In the genomic region with DNA sequence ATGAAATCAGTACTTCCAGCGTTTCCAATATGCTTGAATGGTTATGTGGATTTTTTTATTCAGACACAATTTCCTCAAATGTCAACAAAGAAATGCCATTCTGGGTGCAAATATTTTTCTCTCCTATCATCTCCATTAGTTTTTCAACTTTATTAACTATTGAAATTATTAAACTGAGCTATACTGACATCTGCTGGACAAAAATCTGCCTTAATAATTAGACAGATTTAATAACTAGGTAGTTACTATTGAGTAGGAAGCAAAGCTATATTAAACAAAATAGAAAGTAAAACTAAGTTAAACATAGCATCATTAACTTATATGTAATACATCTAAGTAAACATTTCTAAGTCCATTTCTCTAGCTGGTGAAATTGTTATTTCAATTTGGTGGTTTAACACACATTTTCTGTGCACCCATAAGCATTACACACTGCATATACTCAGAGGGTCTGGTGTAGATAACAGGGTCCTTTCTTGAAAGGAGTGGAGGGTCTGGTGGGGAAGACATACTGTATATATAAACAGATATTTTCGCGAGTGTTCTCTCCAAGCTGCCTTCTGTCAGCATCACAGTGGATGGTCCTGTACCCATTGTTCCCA, we compare ENCODE assay signal across 9 cellular contexts.
DNase-seq lines count a peak whose midpoint lies in the region; ATAC-seq, FAIRE-seq and TF ChIP-seq lines count a peak whose summit lies in the region.
"Had no signal": no experiment of that assay in that cellular context is flagged by ENCODE, and none has a peak within 500 bp of the region (broad histone marks: within the 10 kb centered on the region; RNA-seq: fewer than 3 reads in every experiment).

No MANE protein-coding gene starts in this region.

- H3K9ac ChIP-seq in adipocyte (ENCODE audit: low read length) (no peak overlapping the region), HepG2 (ENCODE audit: insufficient read depth, low read depth, low read length) (no peak overlapping the region)

- POLR2A ChIA-PET in Caco-2 (lab: Charles Lee): no interaction called here
- POLR2A ChIA-PET in HepG2 (lab: Yijun Ruan, JAX): no interaction called here

- no peaks in the 10 kb centered on the region for H3K4me1 Mint-ChIP-seq in Caco-2 (ENCODE audit: low read depth, unreplicated experiment)

- H3K9me3 ChIP-seq in Caco-2: no peaks in the 10 kb centered on the region
- no peaks in the 10 kb centered on the region for H3K9me3 ChIP-seq in adipocyte (ENCODE audit: control insufficient read depth, low read length)
- no peaks in the 10 kb centered on the region for H3K9me3 ChIP-seq in HepG2 (ENCODE audit: low read length)

- CTCF ChIA-PET in Caco-2 (lab: Charles Lee) (no interaction called here), HepG2 (lab: Yijun Ruan, JAX; ENCODE audit: low intra/inter-chr PET ratio, low total read pairs) (interaction anchor here (0.9 to 1.6 kb wide), 4 partner anchors 151 to 422 kb away, joined by 3 to 9 read pairs (median 4); no protein-coding TSS in a partner anchor)

- no peak overlapping the region for H3K4me3 Mint-ChIP-seq in Caco-2 (ENCODE audit: unreplicated experiment)

- peaks cover 6% of the 10 kb centered on the region for H3K27me3 Mint-ChIP-seq in Caco-2 (ENCODE audit: insufficient read depth, unreplicated experiment)

- in situ Hi-C loops in HepG2 (cut with HindIII; ENCODE audit: extremely low pct_ligation_motif_present, low pct_unique_long_range_greater_than_20kb): loop anchor here (10.0 kb wide), 2 partner anchors 155 to 425 kb away; no protein-coding TSS in a partner anchor

- ATAC-seq in HG02981 (IDR thresholded peaks at IDR 0.05; ENCODE audit: unreplicated experiment) (peak; percentile 57), HepG2 (no peak), HG03139 (IDR thresholded peaks at IDR 0.05; ENCODE audit: unreplicated experiment) (no peak), HG02571 (IDR thresholded peaks at IDR 0.05; ENCODE audit: unreplicated experiment) (no peak)

- intact Hi-C loops in Caco-2 (cut with micrococcal nuclease; ENCODE audit: unreplicated experiment): loop anchor here (1.0 to 2.0 kb wide), 3 partner anchors 36 to 423 kb away; no protein-coding TSS in a partner anchor
- intact Hi-C loops in HepG2 (cut with micrococcal nuclease; ENCODE audit: unreplicated experiment): loop anchor here (1.0 to 5.0 kb wide), 4 partner anchors 62 to 422 kb away; no protein-coding TSS in a partner anchor

- no peaks in the 10 kb centered on the region for H4K20me1 ChIP-seq in HepG2 (ENCODE audit: insufficient read depth, low read length)

- H3K27me3 ChIP-seq in Caco-2 (replicated peaks; ENCODE audit: control insufficient read depth, insufficient read depth, low read length) (no peaks in the 10 kb centered on the region), adipocyte (replicated peaks; ENCODE audit: control insufficient read depth, insufficient read depth, low read length) (no peaks in the 10 kb centered on the region), HepG2 (ENCODE audit: control insufficient read depth in 1 of 2, insufficient read depth in 2 of 2, low read length in 2 of 2) (no peaks in the 10 kb centered on the region)

- H3K27ac ChIP-seq in HepG2 (ENCODE audit: extremely low read length, insufficient read depth, low read length): no peak overlapping the region

- no peak overlapping the region for H3K4me3 ChIP-seq in Caco-2 (ENCODE audit: low read depth, low read length)
- H3K4me3 ChIP-seq in adipocyte (ENCODE audit: low read length): no peak overlapping the region
- H3K4me3 ChIP-seq in HepG2 (replicated peaks in 1 of 3; ENCODE audit: insufficient read depth in 1 of 3, low read depth in 2 of 3, low read length in 3 of 3): no peak overlapping the region

- WGBS in HepG2 (ENCODE audit: low lambda C conversion rate): 0% methylated on average over 3 of the region's 3 CpGs

- no peaks in the 10 kb centered on the region for H3K9me3 Mint-ChIP-seq in Caco-2 (ENCODE audit: unreplicated experiment)

- DNase-seq in Caco-2: peak in 1 of 2 experiments; percentile 11
- DNase-seq in adipocyte (ENCODE audit: low read depth): peak; percentile 36
- peak; percentile 19 for DNase-seq in HepG2 (ENCODE audit: low spot score)
- no peak for DNase-seq in T1000 (lab: John Stamatoyannopoulos, UW)
- DNase-seq in HTR-8/SVneo (ENCODE audit: insufficient read length, low spot score): no peak
- DNase-seq: NCI-H1092 treated with DMSO at 0.1 percent for 48 hours had no signal

- H3K4me2 ChIP-seq in HepG2 (ENCODE audit: low read depth, low read length): no peak overlapping the region

- H3K36me3 ChIP-seq in Caco-2 (ENCODE audit: control insufficient read depth, insufficient read depth, low read length) (no peaks in the 10 kb centered on the region), adipocyte (ENCODE audit: control insufficient read depth, insufficient read depth, low read length, severe bottlenecking) (no peaks in the 10 kb centered on the region), HepG2 (replicated peaks in 1 of 2; ENCODE audit: control insufficient read depth in 1 of 2, insufficient read depth in 2 of 2, low read length in 2 of 2) (no peaks in the 10 kb centered on the region)

- TF ChIP-seq CTCF in Caco-2 (IDR thresholded peaks at IDR 0.05; ENCODE audit: insufficient read depth in 1 of 2, low read depth in 1 of 2, low read length in 1 of 2, severe bottlenecking in 1 of 2, unreplicated experiment in 1 of 2) (peak; percentile 34 to 37), HepG2 (CRISPR knock-in tag; IDR thresholded peaks at IDR 0.05) (peak; percentile 25; the same call in 1 of the 2 replicates)

- H3K4me1 ChIP-seq in Caco-2 (no peaks in the 10 kb centered on the region), adipocyte (ENCODE audit: control insufficient read depth, insufficient read depth, low read length) (no peaks in the 10 kb centered on the region), HepG2 (ENCODE audit: insufficient read depth, low read length) (no peaks in the 10 kb centered on the region)

- H3K79me2 ChIP-seq in HepG2 (ENCODE audit: insufficient read depth, low read length): no peaks in the 10 kb centered on the region

- no peak overlapping the region for H3K27ac Mint-ChIP-seq in Caco-2 (ENCODE audit: unreplicated experiment)

- TF ChIP-seq POLR2A in HepG2 (IDR thresholded peaks at IDR 0.05; ENCODE audit: insufficient read depth in 1 of 2, low read depth in 2 of 2, low read length in 2 of 2): no peak

- H3K36me3 Mint-ChIP-seq in Caco-2 (ENCODE audit: insufficient read depth, unreplicated experiment): no peaks in the 10 kb centered on the region

- TF ChIP-seq RAD21 in HepG2 (CRISPR knock-in tag; IDR thresholded peaks at IDR 0.05): no peak

- H2AFZ ChIP-seq in HepG2 (ENCODE audit: low read length): no peak overlapping the region

- no TSS peak for BruUV-seq in Caco-2 (replicated peaks; lab: Mats Ljungman, UMichigan)
- no TSS peak for BruUV-seq in HepG2 (replicated peaks; lab: Mats Ljungman, UMichigan)

- TF ChIP-seq EP300 in HepG2 (IDR thresholded peaks at IDR 0.05; ENCODE audit: low read depth in 2 of 2, low read length in 2 of 2) (no peak), HepG2 (CRISPR knock-in tag; IDR thresholded peaks at IDR 0.05; ENCODE audit: borderline replicate concordance) (no peak)

- FAIRE-seq in HepG2 (lab: Jason Lieb, UNC) (peak; percentile 8), HTR-8/SVneo (lab: Jason Lieb, UNC) (no peak)

TF ChIP-seq in HepG2, 621 proteins besides CTCF, POLR2A, EP300 and RAD21:
- TF ChIP-seq SMC3 (IDR thresholded peaks at IDR 0.05; ENCODE audit: low read length) (0 out of 2 replicates have a peak, but pooled peaks have one; percentile 28), MBD4 (IDR thresholded peaks at IDR 0.05; ENCODE audit: borderline replicate concordance, low read length) (no peak), STAG1 (CRISPR knock-in tag; IDR thresholded peaks at IDR 0.05) (peak; percentile 50)

Comparison
In these comparisons a context has a peak if more than half of its experiments do, and no peak if none do; other contexts are left out.
1. DNase-seq: peak in adipocyte (single experiment) and HepG2 (single experiment); none in T1000 (single experiment) and HTR-8/SVneo (single experiment).